Comparison of ENCODE assay signal across 8 cellular contexts in the genomic region with DNA sequence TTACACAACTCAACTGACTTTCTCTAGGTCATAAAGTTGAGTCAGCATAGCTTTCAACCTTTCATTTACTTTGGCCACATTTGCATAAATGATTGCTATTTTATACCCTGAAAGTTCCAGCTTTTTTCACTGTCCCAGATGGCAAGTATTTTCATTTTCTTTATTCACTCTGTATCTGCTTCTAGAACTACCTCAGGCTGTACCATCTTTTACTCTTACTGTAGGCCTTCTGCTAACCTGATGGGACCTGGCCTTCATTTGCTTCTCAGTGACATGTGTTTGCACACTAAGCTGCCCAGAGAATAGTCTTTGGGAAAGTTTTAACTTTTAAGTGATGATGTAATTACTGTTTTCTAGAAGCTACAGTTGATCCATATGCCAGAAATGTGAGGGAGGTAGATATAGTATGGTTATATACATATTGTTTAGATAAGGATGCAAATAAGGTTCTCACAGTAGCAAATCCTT.
DNase-seq lines count a peak whose midpoint lies in the region; ATAC-seq lines count a peak whose summit lies in the region.

No MANE protein-coding gene starts in this region.

- no peak overlapping the region for H2AFZ ChIP-seq in ACC112 (ENCODE audit: low read length, unreplicated experiment)

- in situ Hi-C loops in HAP-1 (cut with MboI; ENCODE audit: low sequenced_read_pairs), result loop anchor here (25.0 kb wide), 1 partner anchor 217 kb away; the partner anchor contains the start of genes HINT1 and LYRM7

- H3K27me3 ChIP-seq in ACC112 (ENCODE audit: insufficient read depth, low read length), result no peaks in the 10 kb centered on the region
- no peaks in the 10 kb centered on the region for H3K27me3 ChIP-seq in HAP-1 (ENCODE audit: low read depth)

- H3K4me1 Mint-ChIP-seq in T-helper 1 cell treated with Interleukin-12 subunit alpha and Interleukin-12 subunit beta and Interleukin-4 antibody, amounts not matched to agents 30 μg/mL and 1 μg/mL, for 36 hours (ENCODE audit: low read depth), result peaks cover 70% of the 10 kb centered on the region

- no peaks in the 10 kb centered on the region for H3K9me3 ChIP-seq in HAP-1

- peak overlapping the region; percentile 75 for H3K27ac ChIP-seq in ACC112 (ENCODE audit: low read depth, low read length)

- DNase-seq in kidney glomerular epithelial cell (lab: John Stamatoyannopoulos, UW) (peak; percentile 15), HAP-1 (ENCODE audit: low spot score in 2 of 2) (no peak), NCI-H1694 treated with DMSO at 0.1 percent for 48 hours (lab: John Stamatoyannopoulos, UW) (no peak)
- no peak for DNase-seq in stimulated activated CD4-positive, alpha-beta T cell treated with anti-CD3 and anti-CD28 coated beads, Interleukin-1b, Interleukin-23, amount 100 ng/mL, for 48 hours

- H3K4me3 Mint-ChIP-seq in T-helper 1 cell treated with Interleukin-12 subunit alpha and Interleukin-12 subunit beta and Interleukin-4 antibody, amounts not matched to agents 30 μg/mL and 1 μg/mL, for 36 hours, result peak overlapping the region; percentile 65

- H3K9me3 Mint-ChIP-seq in T-helper 1 cell treated with Interleukin-12 subunit alpha and Interleukin-12 subunit beta and Interleukin-4 antibody, amounts not matched to agents 30 μg/mL and 1 μg/mL, for 36 hours, result no peaks in the 10 kb centered on the region

- H3K4me1 ChIP-seq in ACC112 (ENCODE audit: control insufficient read depth, insufficient read depth, low read length, unreplicated experiment) (peaks cover 30% of the 10 kb centered on the region), HAP-1 (no peaks in the 10 kb centered on the region; the same call in 1 of the 2 replicates)

- H3K36me3 Mint-ChIP-seq in T-helper 1 cell treated with Interleukin-12 subunit alpha and Interleukin-12 subunit beta and Interleukin-4 antibody, amounts not matched to agents 30 μg/mL and 1 μg/mL, for 36 hours (ENCODE audit: low read depth), result peaks cover 26% of the 10 kb centered on the region

- H3K79me2 ChIP-seq in ACC112 (ENCODE audit: control insufficient read depth, insufficient read depth, low read length, unreplicated experiment), result peaks cover 15% of the 10 kb centered on the region

- H3K27ac Mint-ChIP-seq in T-helper 1 cell treated with Interleukin-12 subunit alpha and Interleukin-12 subunit beta and Interleukin-4 antibody, amounts not matched to agents 30 μg/mL and 1 μg/mL, for 36 hours, result peak overlapping the region; percentile 94

- H3K27me3 Mint-ChIP-seq in T-helper 1 cell treated with Interleukin-12 subunit alpha and Interleukin-12 subunit beta and Interleukin-4 antibody, amounts not matched to agents 30 μg/mL and 1 μg/mL, for 36 hours (ENCODE audit: low read depth), result no peaks in the 10 kb centered on the region

- H3K4me3 ChIP-seq in ACC112 (ENCODE audit: low read depth, low read length) (no peak overlapping the region), HAP-1 (no peak overlapping the region)

- ATAC-seq in GM21515 (IDR thresholded peaks at IDR 0.05; ENCODE audit: unreplicated experiment) (peak; percentile 19), HG02981 (IDR thresholded peaks at IDR 0.05; ENCODE audit: unreplicated experiment) (no peak)

- no peaks in the 10 kb centered on the region for H3K36me3 ChIP-seq in ACC112 (ENCODE audit: insufficient read depth, low read length)
- H3K36me3 ChIP-seq in HAP-1 (replicated peaks), result no peaks in the 10 kb centered on the region; the same call in 1 of the 2 replicates
